1 cellular context compared by ENCODE assay signal in genomic region chr5:147712583-147712982, GRCh38.
TF ChIP-seq lines count a peak whose summit lies in the region.

No MANE protein-coding gene starts in this region.

TF ChIP-seq in H1, 55 proteins besides CTCF, POLR2A, EP300 and RAD21 (continued from another document):
- no peak for TF ChIP-seq SAP30 (IDR thresholded peaks at IDR 0.05; ENCODE audit: insufficient read depth, insufficient replicate concordance, low read length)
TF ChIP-seq in H1: peak in this region for 0.
